10 cellular contexts compared by ENCODE assay signal in the genomic region with DNA sequence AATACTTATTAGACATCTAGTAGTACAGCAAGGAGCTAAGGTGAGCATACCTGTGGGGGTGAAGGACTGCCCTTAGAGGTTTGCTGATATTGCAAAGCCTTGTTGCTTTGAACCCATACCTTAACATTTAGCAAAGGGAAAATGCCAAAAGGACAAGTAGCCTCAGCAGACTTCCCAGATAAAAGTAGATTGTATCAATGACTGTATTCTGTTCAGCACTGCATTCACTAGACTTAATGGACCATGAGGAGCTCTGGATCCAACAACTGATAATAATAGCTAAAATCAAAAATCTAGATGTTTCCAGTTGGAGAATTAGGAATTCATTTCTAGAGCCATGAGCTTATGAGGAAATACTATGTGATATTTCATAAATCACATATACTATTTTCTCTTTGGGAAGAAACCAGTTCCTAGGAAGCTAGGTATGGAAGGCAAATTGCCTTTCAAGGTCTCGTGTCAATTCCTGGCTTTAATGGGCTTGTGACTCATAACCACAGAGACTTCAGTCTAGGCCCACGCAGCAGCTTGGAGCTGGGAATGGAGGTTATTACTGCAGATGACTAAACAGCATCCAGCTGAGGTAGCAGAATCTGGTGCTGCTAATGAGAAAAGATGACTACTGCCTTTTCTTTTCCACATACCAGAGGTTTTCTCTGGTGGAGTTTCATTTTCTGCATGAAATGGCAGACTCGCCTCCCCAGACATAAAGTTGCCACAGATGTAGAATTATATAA.
DNase-seq lines count a peak whose midpoint lies in the region; ATAC-seq and TF ChIP-seq lines count a peak whose summit lies in the region.
"Had no signal": no experiment of that assay in that cellular context is flagged by ENCODE, and none has a peak within 500 bp of the region (broad histone marks: within the 10 kb centered on the region; RNA-seq: fewer than 3 reads in every experiment).

No MANE protein-coding gene starts in this region.

- no peaks in the 10 kb centered on the region for H3K27me3 ChIP-seq in SK-N-SH (ENCODE audit: insufficient read depth)
- no peaks in the 10 kb centered on the region for H3K27me3 ChIP-seq in vagina
- no peaks in the 10 kb centered on the region for H3K27me3 ChIP-seq in Karpas-422 (ENCODE audit: low read length)
- H3K27me3 ChIP-seq: gastroesophageal sphincter had no signal

- DNase-seq in A172 (ENCODE audit: low spot score), result peak; percentile 99
- DNase-seq in GM03348 (ENCODE audit: low spot score), result peak; percentile 89
- DNase-seq in SK-N-SH, result no peak
- DNase-seq in foreskin melanocyte, result peak; percentile 83
- DNase-seq in NK-92 treated with Interleukin-12 subunit alpha and Interleukin-12 subunit beta, amount 100 ng/mL, for 24 hours (lab: John Stamatoyannopoulos, UW), result no peak
- DNase-seq in vagina (ENCODE audit: extremely low spot score in 2 of 2), result no peak
- no peak for DNase-seq in Karpas-422
- DNase-seq: activated T-cell treated with anti-CD3 and anti-CD28 coated beads, Interleukin-2, amount 50 U/mL, for 72 hours had no signal

- no peak for ATAC-seq in HG02571 (IDR thresholded peaks at IDR 0.05; ENCODE audit: unreplicated experiment)
- ATAC-seq: activated T-cell treated with anti-CD3 and anti-CD28 coated beads, Interleukin-2, amount 50 U/mL, for 72 hours; gastroesophageal sphincter had no signal

- peaks cover 11% of the 10 kb centered on the region for H3F3A ChIP-seq in SK-N-SH (replicated peaks; ENCODE audit: insufficient read depth)

- no peak for TF ChIP-seq POLR2A in vagina (IDR thresholded peaks at IDR 0.05)

- H2AFZ ChIP-seq in SK-N-SH (ENCODE audit: low read depth), result no peak overlapping the region
- no peak overlapping the region for H2AFZ ChIP-seq in Karpas-422 (ENCODE audit: low read length)

- no peaks in the 10 kb centered on the region for H3K79me2 ChIP-seq in SK-N-SH (ENCODE audit: insufficient read depth)
- no peaks in the 10 kb centered on the region for H3K79me2 ChIP-seq in Karpas-422 (ENCODE audit: low read length)

- no peak overlapping the region for H3K4me3 ChIP-seq in SK-N-SH (ENCODE audit: low read depth in 2 of 2, low read length in 1 of 2)
- no peak overlapping the region for H3K4me3 ChIP-seq in vagina
- H3K4me3 ChIP-seq in Karpas-422 (ENCODE audit: low read length), result no peak overlapping the region
- H3K4me3 ChIP-seq: gastroesophageal sphincter had no signal

- 37% methylated on average over 3 of the region's 3 CpGs for WGBS in SK-N-SH (ENCODE audit: low lambda C conversion rate)

- CTCF ChIA-PET in SK-N-SH (lab: Yijun Ruan, JAX), result interaction anchor here (0.8 to 2.7 kb wide), 6 partner anchors 9 to 434 kb away, joined by 3 to 8 read pairs (median 3); no protein-coding TSS in a partner anchor

- intact Hi-C loops in vagina (cut with DNase I), result no loop called here

- no peaks in the 10 kb centered on the region; the same call in 1 of the 2 replicates for H3K9me3 ChIP-seq in SK-N-SH
- H3K9me3 ChIP-seq in vagina, result peaks cover 5% of the 10 kb centered on the region
- H3K9me3 ChIP-seq in Karpas-422 (ENCODE audit: low read length), result no peaks in the 10 kb centered on the region
- H3K9me3 ChIP-seq: gastroesophageal sphincter had no signal

- H3K4me2 ChIP-seq in SK-N-SH (peak overlapping the region; percentile 56; the same call in 1 of the 2 replicates), Karpas-422 (ENCODE audit: low read depth, low read length, poor library complexity, severe bottlenecking) (no peak overlapping the region)

- no peak overlapping the region for H3K9ac ChIP-seq in SK-N-SH
- H3K9ac ChIP-seq in Karpas-422 (ENCODE audit: low read length), result no peak overlapping the region

- TF ChIP-seq EP300 in SK-N-SH (IDR thresholded peaks at IDR 0.05; ENCODE audit: borderline replicate concordance in 1 of 2, low read depth in 1 of 2, low read length in 1 of 2), result no peak; a peak in 1 of 4 replicates

- TF ChIP-seq CTCF in SK-N-SH (IDR thresholded peaks at IDR 0.05), result no peak
- no peak for TF ChIP-seq CTCF in vagina (IDR thresholded peaks at IDR 0.05)

- no peaks in the 10 kb centered on the region for H3K9me2 ChIP-seq in SK-N-SH
- H3K9me2 ChIP-seq in Karpas-422 (replicated peaks; ENCODE audit: insufficient read depth, low read length), result 0 out of 2 replicates have a peak, but pooled peaks cover 3% of the 10 kb centered on the region

- TF ChIP-seq RAD21 in SK-N-SH (IDR thresholded peaks at IDR 0.05; ENCODE audit: low read length), result no peak

- H3K36me3 ChIP-seq in SK-N-SH (replicated peaks in 1 of 2; ENCODE audit: control insufficient read depth in 1 of 2, insufficient read depth in 2 of 2, low read length in 1 of 2) (no peaks in the 10 kb centered on the region), vagina (no peaks in the 10 kb centered on the region), Karpas-422 (ENCODE audit: insufficient read depth, low read length) (no peaks in the 10 kb centered on the region)
- H3K36me3 ChIP-seq: gastroesophageal sphincter had no signal

- H4K20me1 ChIP-seq in SK-N-SH (ENCODE audit: insufficient read depth) (no peaks in the 10 kb centered on the region), Karpas-422 (ENCODE audit: insufficient read depth, low read depth, low read length) (no peaks in the 10 kb centered on the region)

- peaks cover 2 to 6% of the 10 kb centered on the region in 2 experiments for H3K4me1 ChIP-seq in SK-N-SH (ENCODE audit: control insufficient read depth in 1 of 2, insufficient read depth in 2 of 2, low read depth in 1 of 2, low read length in 1 of 2)
- H3K4me1 ChIP-seq in vagina, result peaks cover 9% of the 10 kb centered on the region
- no peaks in the 10 kb centered on the region for H3K4me1 ChIP-seq in Karpas-422 (ENCODE audit: low read length)

- POLR2A ChIA-PET in SK-N-SH (lab: Yijun Ruan, JAX), result no interaction called here

- H3K27ac ChIP-seq in SK-N-SH (ENCODE audit: low read depth in 2 of 2, low read length in 1 of 2), result peak overlapping the region; percentile 28 to 57; a peak in 3 of 4 replicates
- H3K27ac ChIP-seq in vagina, result no peak overlapping the region
- no peak overlapping the region for H3K27ac ChIP-seq in Karpas-422 (ENCODE audit: low read length)
- H3K27ac ChIP-seq: gastroesophageal sphincter had no signal

TF ChIP-seq in SK-N-SH, 30 proteins besides CTCF, POLR2A, EP300 and RAD21:
- peak; percentile 70 for TF ChIP-seq TCF12 (IDR thresholded peaks at IDR 0.05)
- TF ChIP-seq JUND (IDR thresholded peaks at IDR 0.05), result peak; percentile 62; the same call in 1 of the 2 replicates
- TF ChIP-seq REST (IDR thresholded peaks at IDR 0.05; ENCODE audit: low read depth, low read length), result no peak
- peak; percentile 77; the same call in 1 of the 2 replicates for TF ChIP-seq FOSL2 (IDR thresholded peaks at IDR 0.05; ENCODE audit: borderline replicate concordance, low read depth)
- no peak for TF ChIP-seq EZH2phosphoT487 (IDR thresholded peaks at IDR 0.05; ENCODE audit: borderline replicate concordance, low read depth)
- no peak for TF ChIP-seq GATA2 (CRISPR knock-in tag; IDR thresholded peaks at IDR 0.05)
- TF ChIP-seq, protein P1, sequence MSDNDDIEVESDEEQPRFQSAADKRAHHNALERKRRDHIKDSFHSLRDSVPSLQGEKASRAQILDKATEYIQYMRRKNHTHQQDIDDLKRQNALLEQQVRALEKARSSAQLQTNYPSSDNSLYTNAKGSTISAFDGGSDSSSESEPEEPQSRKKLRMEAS (IDR thresholded peaks at IDR 0.05; ENCODE audit: low read depth), result peak; percentile 38; the same call in 1 of the 2 replicates
- TF ChIP-seq SMC3 (IDR thresholded peaks at IDR 0.05; ENCODE audit: low read depth, low read length), result no peak
- no peak for TF ChIP-seq RXRA (IDR thresholded peaks at IDR 0.05; ENCODE audit: borderline replicate concordance, low read depth)
- TF ChIP-seq, protein P2, sequence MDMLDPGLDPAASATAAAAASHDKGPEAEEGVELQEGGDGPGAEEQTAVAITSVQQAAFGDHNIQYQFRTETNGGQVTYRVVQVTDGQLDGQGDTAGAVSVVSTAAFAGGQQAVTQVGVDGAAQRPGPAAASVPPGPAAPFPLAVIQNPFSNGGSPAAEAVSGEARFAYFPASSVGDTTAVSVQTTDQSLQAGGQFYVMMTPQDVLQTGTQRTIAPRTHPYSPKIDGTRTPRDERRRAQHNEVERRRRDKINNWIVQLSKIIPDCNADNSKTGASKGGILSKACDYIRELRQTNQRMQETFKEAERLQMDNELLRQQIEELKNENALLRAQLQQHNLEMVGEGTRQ (IDR thresholded peaks at IDR 0.05; ENCODE audit: borderline replicate concordance, low read depth, low read length), result no peak
- no peak for TF ChIP-seq NRF1 (IDR thresholded peaks at IDR 0.05; ENCODE audit: low read depth, low read length)
- 0 out of 2 replicates have a peak, but pooled peaks have one; percentile 14 for TF ChIP-seq NFIC (IDR thresholded peaks at IDR 0.05; ENCODE audit: borderline replicate concordance)
- TF ChIP-seq POLR2AphosphoS5 (IDR thresholded peaks at IDR 0.05; ENCODE audit: low read depth, low read length), result no peak; the same call in 1 of the 2 replicates
TF ChIP-seq in SK-N-SH: peak in this region for 5.

Comparison
In these comparisons a context has a peak if more than half of its experiments do, and no peak if none do; other contexts are left out.
1. DNase-seq: peak in A172 (single experiment), GM03348 (single experiment) and foreskin melanocyte (single experiment); none in SK-N-SH (single experiment), NK-92 treated with Interleukin-12 subunit alpha and Interleukin-12 subunit beta, amount 100 ng/mL, for 24 hours (single experiment), vagina (0 of 2) and Karpas-422 (single experiment).
2. H3K27ac ChIP-seq: peak in SK-N-SH (2 of 2); none in vagina (single experiment) and Karpas-422 (single experiment).